8 cellular contexts compared by ENCODE assay signal in the genomic region with DNA sequence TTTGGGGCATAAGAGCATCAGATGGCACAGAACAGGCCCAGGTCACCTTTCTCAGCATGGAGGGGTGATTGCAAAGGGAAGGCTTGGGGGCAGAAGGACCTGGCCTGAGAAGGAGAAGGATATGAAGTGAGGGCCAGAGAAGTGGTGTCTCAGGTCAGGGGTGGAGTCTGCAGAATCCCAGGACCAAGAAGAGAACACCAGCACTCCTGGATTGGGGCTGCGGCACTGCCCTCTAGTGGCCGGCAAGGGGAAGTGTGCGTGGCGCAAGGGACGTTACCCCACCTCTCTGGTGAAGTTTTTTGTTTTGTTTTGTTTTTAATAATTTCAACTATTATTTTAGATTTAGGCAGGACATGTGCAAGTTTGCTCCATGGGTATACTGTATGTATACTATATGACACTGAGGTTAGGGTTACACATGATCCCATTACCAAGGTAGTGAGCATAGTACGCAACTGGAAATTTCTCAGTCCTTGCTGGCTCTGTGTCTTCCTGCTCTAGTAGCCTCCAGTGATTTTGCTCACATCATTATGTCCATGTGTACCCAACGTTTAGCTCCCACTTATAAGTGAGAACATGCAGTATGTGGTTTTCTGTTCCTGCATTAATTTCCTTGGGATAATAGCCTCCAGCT.
DNase-seq lines count a peak whose midpoint lies in the region; ATAC-seq and TF ChIP-seq lines count a peak whose summit lies in the region.

No MANE protein-coding gene starts in this region.

- H3K79me2 ChIP-seq in DOHH2 (ENCODE audit: control insufficient read depth, low read length) = no peaks in the 10 kb centered on the region

- intact Hi-C loops in aorta (cut with DNase I) = no loop called here

- H3K27ac Mint-ChIP-seq in immature natural killer cell = no peak overlapping the region

- no peaks in the 10 kb centered on the region for H3K9me2 ChIP-seq in DOHH2 (replicated peaks; ENCODE audit: control insufficient read depth, low read length)

- WGBS in aorta, 2 donors = 88% methylated on average over 7 of the region's 7 CpGs

- H3K27me3 ChIP-seq in DOHH2 (ENCODE audit: control insufficient read depth, low read length) = no peaks in the 10 kb centered on the region
- no peaks in the 10 kb centered on the region for H3K27me3 ChIP-seq in aorta (ENCODE audit: control insufficient read depth in 1 of 2, insufficient read depth in 2 of 2, low read length in 1 of 2)

- H3K27me3 Mint-ChIP-seq in immature natural killer cell (ENCODE audit: low read depth in 3 of 3) = peaks cover 0 to 2% (median 1%) of the 10 kb centered on the region in 3 donors

- ATAC-seq in HG03135 (IDR thresholded peaks at IDR 0.05; ENCODE audit: unreplicated experiment) (peak; percentile 84), aorta (ENCODE audit: low FRiP score) (no peak)

- H3K36me3 ChIP-seq in DOHH2 (ENCODE audit: control insufficient read depth, low read length) (no peaks in the 10 kb centered on the region), aorta (ENCODE audit: control insufficient read depth in 1 of 2, insufficient read depth in 2 of 2, low read length in 1 of 2) (no peaks in the 10 kb centered on the region)

- peaks cover 0 to 7% (median 0%) of the 10 kb centered on the region in 6 donors for H3K9me3 Mint-ChIP-seq in immature natural killer cell

- no peaks in the 10 kb centered on the region for H3K4me1 Mint-ChIP-seq in immature natural killer cell

- TF ChIP-seq CTCF in DOHH2 (IDR thresholded peaks at IDR 0.05; ENCODE audit: low read depth, low read length, poor library complexity, severe bottlenecking) (peak; percentile 92), VCaP (conservative IDR thresholded peaks at IDR 0.05) (peak; percentile 93)

- DNase-seq in GM19238 (ENCODE audit: insufficient read length, low spot score) (peak; percentile 7), kidney tubule cell (ENCODE audit: low spot score) (peak; percentile 35), NCI-H1436 (lab: John Stamatoyannopoulos, UW) (no peak), immature natural killer cell (no peak), aorta (no peak)

- no peaks in the 10 kb centered on the region for H3K36me3 Mint-ChIP-seq in immature natural killer cell

- H3K4me3 Mint-ChIP-seq in immature natural killer cell = no peak overlapping the region

- H4K20me1 ChIP-seq in DOHH2 (ENCODE audit: control insufficient read depth, insufficient read depth, low read depth, low read length) = no peaks in the 10 kb centered on the region

- H3K9me3 ChIP-seq in DOHH2 (ENCODE audit: control insufficient read depth, insufficient read depth, low read length) = no peaks in the 10 kb centered on the region
- H3K9me3 ChIP-seq in aorta (ENCODE audit: control insufficient read depth, low read length) = no peaks in the 10 kb centered on the region

- H3K4me1 ChIP-seq in DOHH2 (ENCODE audit: control insufficient read depth, low read length) = no peaks in the 10 kb centered on the region
- H3K4me1 ChIP-seq in aorta (ENCODE audit: control insufficient read depth in 1 of 2, insufficient read depth in 2 of 2, low read length in 2 of 2) = no peaks in the 10 kb centered on the region

- no peak overlapping the region for H3K4me2 ChIP-seq in DOHH2 (ENCODE audit: low read length)

- H3K27ac ChIP-seq in DOHH2 (ENCODE audit: low read depth, low read length) (no peak overlapping the region), VCaP (no peak overlapping the region), aorta (ENCODE audit: low read depth in 1 of 2, low read length in 2 of 2) (no peak overlapping the region)

- H3K4me3 ChIP-seq in DOHH2 (ENCODE audit: low read length) = no peak overlapping the region
- H3K4me3 ChIP-seq in aorta (ENCODE audit: low read length in 2 of 2) = no peak overlapping the region

- H3F3A ChIP-seq in DOHH2 (ENCODE audit: control insufficient read depth, insufficient read depth) = no peaks in the 10 kb centered on the region

Comparison
In these comparisons a context has a peak if more than half of its experiments do, and no peak if none do; other contexts are left out.
1. DNase-seq: peak in GM19238 (single experiment) and kidney tubule cell (single experiment); none in NCI-H1436 (single experiment), immature natural killer cell (0 of 3) and aorta (0 of 2).